Comparison of ENCODE assay signal across 31 cellular contexts in the genomic region with DNA sequence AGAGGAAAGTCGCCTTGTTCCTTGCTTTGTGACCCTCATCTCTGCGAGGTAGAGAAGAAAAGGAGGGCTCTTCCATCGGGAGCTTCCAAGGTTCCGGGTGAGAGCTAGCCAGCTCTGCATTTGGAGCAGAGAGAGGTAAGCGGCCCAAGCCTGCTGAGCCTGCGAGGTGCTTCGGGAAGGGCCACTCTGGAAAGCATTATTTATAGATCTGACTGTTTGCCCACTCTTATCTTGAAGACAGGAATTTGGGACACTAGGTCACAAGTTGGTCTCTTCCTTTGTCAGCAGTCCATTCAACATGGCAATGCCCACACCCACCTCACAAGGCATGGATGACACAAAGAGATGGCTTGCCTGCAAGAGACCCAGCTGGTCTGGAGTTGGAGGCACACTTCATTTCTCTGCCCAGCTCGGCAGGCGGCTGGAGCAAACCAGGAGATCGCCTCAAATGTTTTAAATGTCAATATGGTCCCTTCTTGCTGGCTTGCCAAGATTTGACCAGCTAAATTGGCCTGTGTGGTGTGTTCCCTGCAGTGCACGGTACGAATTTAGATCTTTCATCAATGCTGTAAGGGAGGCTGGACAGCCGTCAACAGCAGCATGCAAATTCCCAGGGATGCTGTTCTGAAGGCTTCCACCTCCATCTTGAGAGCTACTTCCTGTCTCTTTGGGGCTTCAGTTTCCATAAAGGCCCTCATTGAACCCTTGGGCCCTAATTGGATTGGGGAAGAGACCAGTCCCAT.
"Had no signal": no experiment of that assay in that cellular context is flagged by ENCODE, and none has a peak within 500 bp of the region (broad histone marks: within the 10 kb centered on the region; RNA-seq: fewer than 3 reads in every experiment).

No MANE protein-coding gene starts in this region.

- H3K4me1 Mint-ChIP-seq: activated CD8-positive, alpha-beta memory T cell treated with anti-CD3 and anti-CD28 coated beads, Interleukin-2, amount 10 ng/mL, durations not matched to agents 7 days and 5 days; brain had no signal

- ATAC-seq: activated CD8-positive, alpha-beta memory T cell treated with anti-CD3 and anti-CD28 coated beads, Interleukin-2, amount 10 ng/mL, durations not matched to agents 7 days and 5 days; activated naive CD8-positive, alpha-beta T cell treated with anti-CD3 and anti-CD28 coated beads, Interleukin-2, amount 50 U/mL, for 24 hours; Panc1; SK-N-SH treated with all-trans-retinoic acid at 6 μM for 48 hours; T-cell had no signal

- H3K9me3 ChIP-seq: MG63 had no signal

- H3K9me3 Mint-ChIP-seq: activated CD4-positive, alpha-beta memory T cell treated with anti-CD3 and anti-CD28 coated beads, Interleukin-2, amount 10 ng/mL, durations not matched to agents 7 days and 5 days; activated naive CD4-positive, alpha-beta T cell treated with anti-CD3 and anti-CD28 coated beads, Interleukin-2, amount 10 ng/mL, durations not matched to agents 7 days and 5 days; activated naive CD8-positive, alpha-beta T cell treated with anti-CD3 and anti-CD28 coated beads, Interleukin-2, amount 50 U/mL, for 24 hours; T-cell had no signal

- H3K4me3 Mint-ChIP-seq: activated CD4-positive, alpha-beta memory T cell treated with anti-CD3 and anti-CD28 coated beads, Interleukin-2, amount 10 ng/mL, durations not matched to agents 7 days and 5 days; activated CD8-positive, alpha-beta memory T cell treated with anti-CD3 and anti-CD28 coated beads, Interleukin-2, amount 10 ng/mL, durations not matched to agents 7 days and 5 days; activated naive CD4-positive, alpha-beta T cell treated with anti-CD3 and anti-CD28 coated beads, Interleukin-2, amount 10 ng/mL, durations not matched to agents 7 days and 5 days; activated naive CD8-positive, alpha-beta T cell; activated naive CD8-positive, alpha-beta T cell treated with anti-CD3 and anti-CD28 coated beads, Interleukin-2, amount 50 U/mL, for 24 hours; brain; T-cell had no signal

- H3K27ac Mint-ChIP-seq: activated CD4-positive, alpha-beta memory T cell treated with anti-CD3 and anti-CD28 coated beads, Interleukin-2, amount 10 ng/mL, durations not matched to agents 7 days and 5 days; activated CD8-positive, alpha-beta memory T cell treated with anti-CD3 and anti-CD28 coated beads, Interleukin-2, amount 10 ng/mL, durations not matched to agents 7 days and 5 days; activated naive CD4-positive, alpha-beta T cell treated with anti-CD3 and anti-CD28 coated beads, Interleukin-2, amount 10 ng/mL, durations not matched to agents 7 days and 5 days; activated naive CD8-positive, alpha-beta T cell; activated naive CD8-positive, alpha-beta T cell treated with anti-CD3 and anti-CD28 coated beads, Interleukin-2, amount 50 U/mL, for 24 hours; T-cell had no signal

- H3K4me3 ChIP-seq: MG63 had no signal

- FAIRE-seq: bronchial epithelial cell had no signal

- H3K36me3 ChIP-seq: MG63 had no signal

- H3K36me3 Mint-ChIP-seq: activated CD8-positive, alpha-beta memory T cell treated with anti-CD3 and anti-CD28 coated beads, Interleukin-2, amount 10 ng/mL, durations not matched to agents 7 days and 5 days; activated naive CD4-positive, alpha-beta T cell treated with anti-CD3 and anti-CD28 coated beads, Interleukin-2, amount 10 ng/mL, durations not matched to agents 7 days and 5 days had no signal

- H3K27ac ChIP-seq: WERI-Rb-1 had no signal

- DNase-seq: activated CD4-positive, alpha-beta memory T cell treated with anti-CD3 and anti-CD28 coated beads, Interleukin-2, amount 10 ng/mL, durations not matched to agents 7 days and 5 days; activated CD4-positive, alpha-beta T cell treated with anti-CD3 and anti-CD28 coated beads for 1 hour; activated CD4-positive, alpha-beta T cell treated with anti-CD3 and anti-CD28 coated beads for 48 hours; activated CD4-positive, CD25-positive, alpha-beta regulatory T cell; activated CD8-positive, alpha-beta memory T cell treated with anti-CD3 and anti-CD28 coated beads for 24 hours; activated CD8-positive, alpha-beta memory T cell treated with anti-CD3 and anti-CD28 coated beads, Interleukin-2, amount 10 ng/mL, durations not matched to agents 7 days and 5 days; activated CD8-positive, alpha-beta memory T cell treated with anti-CD3 and anti-CD28 coated beads, Interleukin-2, amount 50 U/mL, for 48 hours; activated effector memory CD4-positive, alpha-beta T cell treated with Interleukin-2 at 50 U/mL for 16 hours; activated naive CD4-positive, alpha-beta T cell treated with anti-CD3 and anti-CD28 coated beads, Interleukin-2, amount 10 ng/mL, durations not matched to agents 7 days and 5 days; activated naive CD8-positive, alpha-beta T cell treated with anti-CD3 and anti-CD28 coated beads, Interleukin-2, amount 50 U/mL, for 24 hours; activated T-cell treated with anti-CD3 and anti-CD28 coated beads, Interleukin-2, amount 50 U/mL, for 48 hours; anterior cingulate cortex; Kasumi-1; KG1; MG63; NCI-H1048; NCI-H1436 treated with DMSO at 0.1 percent for 48 hours; NCI-H1694 treated with DMSO at 0.1 percent for 48 hours; NCI-H2029; NCI-H345; NCI-H524 treated with DMSO at 0.1 percent for 48 hours; SIG-M5; T-cell; T-helper 2 cell; T1000; WERI-Rb-1 had no signal
